In genomic region chr16:29710227-29711219, GRCh38 we compare ENCODE assay signal across 8 cellular contexts. TPM values are rescaled to one million over a fixed set of nuclear protein-coding genes. Genes with fewer than 3 reads are reported as not detected.
DNase-seq lines count a peak whose midpoint lies in the region; ATAC-seq and TF ChIP-seq lines count a peak whose summit lies in the region.

No MANE protein-coding gene starts in this region.

- H3K27me3 ChIP-seq in ovary: no peaks in the 10 kb centered on the region

- no peak overlapping the region for H3K4me3 ChIP-seq in AG04449 (ENCODE audit: low read depth, low read length)
- H3K4me3 ChIP-seq in ovary: no peak overlapping the region

- no peaks in the 10 kb centered on the region for H3K36me3 Mint-ChIP-seq in activated T-cell treated with anti-CD3 and anti-CD28 coated beads, Interleukin-2, amount 50 U/mL, for 4 hours (ENCODE audit: insufficient read depth)

- WGBS in ovary, 3 donors: 27 to 30% (median 29%) methylated on average over 17 of the region's 17 CpGs

- H3K4me1 Mint-ChIP-seq in activated T-cell treated with anti-CD3 and anti-CD28 coated beads, Interleukin-2, amount 50 U/mL, for 4 hours (ENCODE audit: low read depth): peaks cover 14% of the 10 kb centered on the region

- POLR2A ChIA-PET in AG04449 (lab: Yijun Ruan, JAX): no interaction called here

- no peaks in the 10 kb centered on the region for H3K36me3 ChIP-seq in ovary

- no peak for TF ChIP-seq POLR2A in ovary (IDR thresholded peaks at IDR 0.05)

- CTCF ChIA-PET in AG04449 (lab: Yijun Ruan, JAX): interaction anchor here (1.1 to 10.9 kb wide), 4 partner anchors 10 to 79 kb away, joined by 3 to 124 read pairs (median 4); no protein-coding TSS in a partner anchor

- no peak for TF ChIP-seq EP300 in ovary (IDR thresholded peaks at IDR 0.05)

- TF ChIP-seq CTCF in AG04449 (IDR thresholded peaks at IDR 0.05; ENCODE audit: insufficient read depth, low read length, missing control alignments) (peak; percentile 54), ovary (IDR thresholded peaks at IDR 0.05) (peak; percentile 32 to 81 (median 76))

- no peaks in the 10 kb centered on the region for H3K4me1 ChIP-seq in ovary (ENCODE audit: insufficient read depth)

- no peaks in the 10 kb centered on the region for H3K9me3 Mint-ChIP-seq in activated T-cell treated with anti-CD3 and anti-CD28 coated beads, Interleukin-2, amount 50 U/mL, for 4 hours

- H3K27ac ChIP-seq in ovary: no peak overlapping the region

- H3K4me3 Mint-ChIP-seq in activated T-cell treated with anti-CD3 and anti-CD28 coated beads, Interleukin-2, amount 50 U/mL, for 4 hours: no peak overlapping the region

- no peaks in the 10 kb centered on the region for H3K9me3 ChIP-seq in ovary

- intact Hi-C loops in ovary (cut with DNase I): no loop called here

- ATAC-seq in activated T-cell treated with anti-CD3 and anti-CD28 coated beads, Interleukin-2, amount 50 U/mL, for 4 hours: peak; percentile 98
- ATAC-seq in GM21619 (IDR thresholded peaks at IDR 0.05; ENCODE audit: unreplicated experiment) (no peak), HG03025 (IDR thresholded peaks at IDR 0.05; ENCODE audit: low FRiP score, unreplicated experiment) (no peak)

- no peaks in the 10 kb centered on the region for H3K27me3 Mint-ChIP-seq in activated T-cell treated with anti-CD3 and anti-CD28 coated beads, Interleukin-2, amount 50 U/mL, for 4 hours (ENCODE audit: low read depth)

- DNase-seq in AG04449 (ENCODE audit: low read depth, low spot score) (peak; percentile 19), ELF-1 (ENCODE audit: low read depth, low spot score) (peak; percentile 70), NCI-H146 (lab: John Stamatoyannopoulos, UW) (peak; percentile 53), globus pallidus (ENCODE audit: low spot score) (peak; percentile 64), ovary (peak in 1 of 5 donors; percentile 45)
- DNase-seq in activated T-cell treated with anti-CD3 and anti-CD28 coated beads, Interleukin-2, amount 50 U/mL, for 4 hours: peak; percentile 11

RNA-seq across cellular contexts. Expression of gene QPRT, which starts 31.5 kb away (rescaled TPM):
- 1 to 10 TPM; 1.9 to 3.0 (median 2.1) TPM for total RNA-seq in activated T-cell treated with anti-CD3 and anti-CD28 coated beads, Interleukin-2, amount 50 U/mL, for 4 hours
- total RNA-seq in ovary: 10 to 100 TPM; 31.8 to 67.9 (median 43.1) TPM
- polyA plus RNA-seq in ovary: 10 to 100 TPM; 21.4 to 47.7 TPM

RNA-seq across cellular contexts. Expression of gene C16orf54, which starts 35.3 kb away (rescaled TPM):
- 1 to 10 TPM; 6.8 to 8.8 (median 7.2) TPM for total RNA-seq in activated T-cell treated with anti-CD3 and anti-CD28 coated beads, Interleukin-2, amount 50 U/mL, for 4 hours
- under 1 TPM; 0.12 to 0.72 (median 0.30) TPM for total RNA-seq in ovary
- 1 to 10 TPM in 1 of 2 donors, under 1 TPM in 1; 0.16 to 1.7 TPM for polyA plus RNA-seq in ovary

RNA-seq across cellular contexts. Expression of gene SPN, which starts 47.5 kb away (rescaled TPM):
- 10 to 100 TPM; 37.5 to 41.0 (median 39.9) TPM for total RNA-seq in activated T-cell treated with anti-CD3 and anti-CD28 coated beads, Interleukin-2, amount 50 U/mL, for 4 hours
- total RNA-seq in ovary: 1 to 10 TPM in 3 of 7 donors, under 1 TPM in 4; 0.60 to 2.3 (median 0.88) TPM
- 1 to 10 TPM in 1 of 2 donors, under 1 TPM in 1; 0.42 to 5.1 TPM for polyA plus RNA-seq in ovary

Comparison
In these comparisons a context has a peak if more than half of its experiments do, and no peak if none do; other contexts are left out.
1. ATAC-seq: peak in activated T-cell treated with anti-CD3 and anti-CD28 coated beads, Interleukin-2, amount 50 U/mL, for 4 hours (2 of 2); none in GM21619 (single experiment) and HG03025 (single experiment).
2. RNA of gene QPRT, which starts 31.5 kb away (total RNA-seq): 31.8 to 67.9 TPM in ovary; 1.9 to 3.0 TPM in activated T-cell treated with anti-CD3 and anti-CD28 coated beads, Interleukin-2, amount 50 U/mL, for 4 hours; every median in the first group is over 4 times any median in the second.
3. RNA of gene C16orf54, which starts 35.3 kb away (total RNA-seq): 6.8 to 8.8 TPM in activated T-cell treated with anti-CD3 and anti-CD28 coated beads, Interleukin-2, amount 50 U/mL, for 4 hours; 0.12 to 0.72 TPM in ovary; every median in the first group is over 4 times any median in the second.
4. RNA of gene SPN, which starts 47.5 kb away (total RNA-seq): 37.5 to 41.0 TPM in activated T-cell treated with anti-CD3 and anti-CD28 coated beads, Interleukin-2, amount 50 U/mL, for 4 hours; 0.60 to 2.3 TPM in ovary; every median in the first group is over 10 times any median in the second.